ENCODE assay signal across 26 cellular contexts in genomic region chr1:32606972-32607371, GRCh38.
"Had no signal": no experiment of that assay in that cellular context is flagged by ENCODE, and none has a peak within 500 bp of the region (broad histone marks: within the 10 kb centered on the region; RNA-seq: fewer than 3 reads in every experiment).

No MANE protein-coding gene starts in this region.

- H3K36me3 ChIP-seq: brain microvascular endothelial cell, gastrocnemius medialis had no signal

- H3K4me3 Mint-ChIP-seq: activated CD4-positive, alpha-beta memory T cell treated with anti-CD3 and anti-CD28 coated beads, Interleukin-2, amount 10 ng/mL, durations not matched to agents 7 days and 5 days; activated CD4-positive, alpha-beta T cell treated with anti-CD3 and anti-CD28 coated beads for 36 hours; activated CD4-positive, alpha-beta T cell treated with anti-CD3 and anti-CD28 coated beads, Interleukin-2, amount 10 ng/mL, durations not matched to agents 24 days and 14 days; activated naive CD4-positive, alpha-beta T cell treated with anti-CD3 and anti-CD28 coated beads, Interleukin-2, amount 10 ng/mL, durations not matched to agents 7 days and 5 days; activated naive CD8-positive, alpha-beta T cell treated with anti-CD3 and anti-CD28 coated beads, Interleukin-2, amount 10 ng/mL, durations not matched to agents 7 days and 5 days; activated T-cell treated with anti-CD3 and anti-CD28 coated beads, Interleukin-2, amount 50 U/mL, for 24 hours; activated T-cell treated with anti-CD3 and anti-CD28 coated beads, Interleukin-2, amount 50 U/mL, for 72 hours; effector memory CD8-positive, alpha-beta T cell had no signal

- H3K4me3 ChIP-seq: esophagus muscularis mucosa, gastrocnemius medialis had no signal

- H3K4me1 ChIP-seq: foreskin keratinocyte had no signal

- H3K36me3 Mint-ChIP-seq: activated naive CD4-positive, alpha-beta T cell treated with anti-CD3 and anti-CD28 coated beads, Interleukin-2, amount 10 ng/mL, durations not matched to agents 7 days and 5 days; activated naive CD4-positive, alpha-beta T cell treated with anti-CD3 and anti-CD28 coated beads, Interleukin-2, amount 50 U/mL, for 72 hours; activated naive CD8-positive, alpha-beta T cell treated with anti-CD3 and anti-CD28 coated beads, Interleukin-2, amount 10 ng/mL, durations not matched to agents 7 days and 5 days had no signal

- H3K4me1 Mint-ChIP-seq: activated CD4-positive, alpha-beta memory T cell treated with anti-CD3 and anti-CD28 coated beads, Interleukin-2, amount 10 ng/mL, durations not matched to agents 7 days and 5 days; activated CD4-positive, alpha-beta T cell treated with anti-CD3 and anti-CD28 coated beads, Interleukin-2, amount 10 ng/mL, durations not matched to agents 24 days and 14 days; activated naive CD4-positive, alpha-beta T cell treated with anti-CD3 and anti-CD28 coated beads, Interleukin-2, amount 10 ng/mL, durations not matched to agents 7 days and 5 days; activated naive CD8-positive, alpha-beta T cell treated with anti-CD3 and anti-CD28 coated beads, Interleukin-2, amount 10 ng/mL, durations not matched to agents 7 days and 5 days had no signal

- H3K9me3 ChIP-seq: esophagus muscularis mucosa, gastrocnemius medialis had no signal

- H3K9me3 Mint-ChIP-seq: activated CD4-positive, alpha-beta memory T cell treated with anti-CD3 and anti-CD28 coated beads, Interleukin-2, amount 10 ng/mL, durations not matched to agents 7 days and 5 days; activated CD4-positive, alpha-beta T cell treated with anti-CD3 and anti-CD28 coated beads, Interleukin-2, amount 10 ng/mL, durations not matched to agents 24 days and 14 days; activated naive CD4-positive, alpha-beta T cell treated with anti-CD3 and anti-CD28 coated beads, Interleukin-2, amount 10 ng/mL, durations not matched to agents 7 days and 5 days; activated naive CD4-positive, alpha-beta T cell treated with anti-CD3 and anti-CD28 coated beads, Interleukin-2, amount 50 U/mL, for 72 hours; activated naive CD8-positive, alpha-beta T cell treated with anti-CD3 and anti-CD28 coated beads, Interleukin-2, amount 10 ng/mL, durations not matched to agents 7 days and 5 days; activated T-cell treated with anti-CD3 and anti-CD28 coated beads, Interleukin-2, amount 50 U/mL, for 24 hours; activated T-cell treated with anti-CD3 and anti-CD28 coated beads, Interleukin-2, amount 50 U/mL, for 72 hours; effector memory CD8-positive, alpha-beta T cell had no signal

- DNase-seq: activated CD4-positive, alpha-beta memory T cell treated with anti-CD3 and anti-CD28 coated beads, Interleukin-2, amount 10 ng/mL, durations not matched to agents 7 days and 5 days; activated CD4-positive, alpha-beta T cell treated with anti-CD3 and anti-CD28 coated beads for 36 hours; activated CD4-positive, alpha-beta T cell treated with anti-CD3 and anti-CD28 coated beads, Interleukin-2, amount 10 ng/mL, durations not matched to agents 24 days and 14 days; activated CD4-positive, CD25-positive, alpha-beta regulatory T cell; activated CD4-positive, CD25-positive, alpha-beta regulatory T cell treated with anti-CD3 and anti-CD28 coated beads, Interleukin-2, amount 50 U/mL, for 72 hours; activated CD8-positive, alpha-beta memory T cell treated with anti-CD3 and anti-CD28 coated beads, Interleukin-2, amount 50 U/mL, for 48 hours; activated gamma-delta T cell; activated naive CD4-positive, alpha-beta T cell; activated naive CD4-positive, alpha-beta T cell treated with anti-CD3 and anti-CD28 coated beads, Interleukin-2, amount 10 ng/mL, durations not matched to agents 7 days and 5 days; activated naive CD8-positive, alpha-beta T cell treated with anti-CD3 and anti-CD28 coated beads, Interleukin-2, amount 10 ng/mL, durations not matched to agents 7 days and 5 days; activated T-cell treated with anti-CD3 and anti-CD28 coated beads for 4 hours; activated T-cell treated with anti-CD3 and anti-CD28 coated beads, Interleukin-2, amount 50 U/mL, for 24 hours; activated T-cell treated with anti-CD3 and anti-CD28 coated beads, Interleukin-2, amount 50 U/mL, for 72 hours; brain microvascular endothelial cell; caudate nucleus; cortex of kidney; dermis blood vessel endothelial cell; effector CD4-positive, alpha-beta T cell; effector memory CD8-positive, alpha-beta T cell; erythroblast; foreskin keratinocyte; gastrocnemius medialis; glutamatergic neuron; T-helper 2 cell had no signal

- H3K27me3 Mint-ChIP-seq: activated CD4-positive, alpha-beta memory T cell treated with anti-CD3 and anti-CD28 coated beads, Interleukin-2, amount 10 ng/mL, durations not matched to agents 7 days and 5 days; activated CD4-positive, alpha-beta T cell treated with anti-CD3 and anti-CD28 coated beads for 36 hours; activated CD4-positive, alpha-beta T cell treated with anti-CD3 and anti-CD28 coated beads, Interleukin-2, amount 10 ng/mL, durations not matched to agents 24 days and 14 days; activated naive CD8-positive, alpha-beta T cell treated with anti-CD3 and anti-CD28 coated beads, Interleukin-2, amount 10 ng/mL, durations not matched to agents 7 days and 5 days; activated T-cell treated with anti-CD3 and anti-CD28 coated beads, Interleukin-2, amount 50 U/mL, for 24 hours; effector memory CD8-positive, alpha-beta T cell had no signal

- ATAC-seq: activated CD4-positive, alpha-beta T cell treated with anti-CD3 and anti-CD28 coated beads for 36 hours; activated naive CD4-positive, alpha-beta T cell treated with anti-CD3 and anti-CD28 coated beads, Interleukin-2, amount 50 U/mL, for 72 hours; activated T-cell treated with anti-CD3 and anti-CD28 coated beads, Interleukin-2, amount 50 U/mL, for 72 hours; effector memory CD8-positive, alpha-beta T cell; foreskin keratinocyte; gastrocnemius medialis had no signal

- H3K27ac Mint-ChIP-seq: activated CD4-positive, alpha-beta memory T cell treated with anti-CD3 and anti-CD28 coated beads, Interleukin-2, amount 10 ng/mL, durations not matched to agents 7 days and 5 days; activated CD4-positive, alpha-beta T cell treated with anti-CD3 and anti-CD28 coated beads for 36 hours; activated CD4-positive, alpha-beta T cell treated with anti-CD3 and anti-CD28 coated beads, Interleukin-2, amount 10 ng/mL, durations not matched to agents 24 days and 14 days; activated naive CD4-positive, alpha-beta T cell treated with anti-CD3 and anti-CD28 coated beads, Interleukin-2, amount 10 ng/mL, durations not matched to agents 7 days and 5 days; activated naive CD8-positive, alpha-beta T cell treated with anti-CD3 and anti-CD28 coated beads, Interleukin-2, amount 10 ng/mL, durations not matched to agents 7 days and 5 days; activated T-cell treated with anti-CD3 and anti-CD28 coated beads, Interleukin-2, amount 50 U/mL, for 24 hours; activated T-cell treated with anti-CD3 and anti-CD28 coated beads, Interleukin-2, amount 50 U/mL, for 72 hours; effector memory CD8-positive, alpha-beta T cell had no signal

- H3K27me3 ChIP-seq: brain microvascular endothelial cell, esophagus muscularis mucosa, foreskin keratinocyte, gastrocnemius medialis had no signal

- H3K27ac ChIP-seq: brain microvascular endothelial cell, esophagus muscularis mucosa, foreskin keratinocyte, gastrocnemius medialis had no signal
